ENCODE assay signal across 34 cellular contexts in genomic region chr20:8012724-8013123, GRCh38.
"Had no signal": no experiment of that assay in that cellular context is flagged by ENCODE, and none has a peak within 500 bp of the region (broad histone marks: within the 10 kb centered on the region; RNA-seq: fewer than 3 reads in every experiment).

No MANE protein-coding gene starts in this region.

- H3K27ac Mint-ChIP-seq: activated CD4-positive, alpha-beta memory T cell treated with anti-CD3 and anti-CD28 coated beads for 36 hours; activated CD8-positive, alpha-beta memory T cell treated with anti-CD3 and anti-CD28 coated beads, Interleukin-2, amount 10 ng/mL, durations not matched to agents 7 days and 5 days; activated naive CD8-positive, alpha-beta T cell treated with anti-CD3 and anti-CD28 coated beads for 36 hours had no signal

- DNase-seq: activated CD4-positive, alpha-beta memory T cell treated with anti-CD3 and anti-CD28 coated beads for 36 hours; activated CD4-positive, alpha-beta T cell treated with anti-CD3 and anti-CD28 coated beads for 4 hours; activated CD4-positive, alpha-beta T cell treated with anti-CD3 and anti-CD28 coated beads, Interleukin-2, amount 50 U/mL, for 1 hour; activated CD8-positive, alpha-beta memory T cell treated with anti-CD3 and anti-CD28 coated beads for 24 hours; activated CD8-positive, alpha-beta memory T cell treated with anti-CD3 and anti-CD28 coated beads, Interleukin-2, amount 10 ng/mL, durations not matched to agents 7 days and 5 days; activated CD8-positive, alpha-beta memory T cell treated with anti-CD3 and anti-CD28 coated beads, Interleukin-2, amount 50 U/mL, for 48 hours; activated effector memory CD4-positive, alpha-beta T cell treated with anti-CD3 and anti-CD28 coated beads, Interleukin-2, amount 50 U/mL, for 16 hours; activated naive CD4-positive, alpha-beta T cell; activated naive CD4-positive, alpha-beta T cell treated with anti-CD3 and anti-CD28 coated beads, Interleukin-2, amount 50 U/mL, for 16 hours; activated naive CD8-positive, alpha-beta T cell treated with anti-CD3 and anti-CD28 coated beads for 36 hours; activated T-cell treated with anti-CD3 and anti-CD28 coated beads, Interleukin-2, amount 50 U/mL, for 48 hours; anterior cingulate cortex; brain microvascular endothelial cell; central memory CD4-positive, alpha-beta T cell; NCI-H1105; NCI-H1417 treated with DMSO at 0.1 percent for 48 hours; NCI-H187 treated with DMSO at 0.1 percent for 48 hours; NCI-H2081; NCI-H2171 treated with DMSO at 0.1 percent for 48 hours; NCI-H2227 treated with DMSO at 0.1 percent for 48 hours; NCI-H446 treated with DMSO at 0.1 percent for 48 hours; NCI-H524; NCI-H69; NK-92 treated with Interleukin-12 subunit alpha and Interleukin-12 subunit beta, amount 100 ng/mL, for 24 hours; PC-3; Peyer's patch; RPMI8226; SHP77 treated with DMSO at 0.1 percent for 48 hours; SW 1271; T-helper 1 cell; T-helper 2 cell; T-helper 9 cell had no signal

- H3K27me3 Mint-ChIP-seq: activated CD4-positive, alpha-beta memory T cell treated with anti-CD3 and anti-CD28 coated beads for 36 hours; activated CD8-positive, alpha-beta memory T cell treated with anti-CD3 and anti-CD28 coated beads, Interleukin-2, amount 10 ng/mL, durations not matched to agents 7 days and 5 days; activated naive CD8-positive, alpha-beta T cell treated with anti-CD3 and anti-CD28 coated beads for 36 hours had no signal

- H3K27ac ChIP-seq: brain microvascular endothelial cell, Peyer's patch, SJSA1 had no signal

- H3K36me3 ChIP-seq: brain microvascular endothelial cell, Peyer's patch, SJSA1 had no signal

- H3K4me3 Mint-ChIP-seq: activated CD4-positive, alpha-beta memory T cell treated with anti-CD3 and anti-CD28 coated beads for 36 hours; activated CD8-positive, alpha-beta memory T cell treated with anti-CD3 and anti-CD28 coated beads, Interleukin-2, amount 10 ng/mL, durations not matched to agents 7 days and 5 days; activated naive CD8-positive, alpha-beta T cell treated with anti-CD3 and anti-CD28 coated beads for 36 hours had no signal

- H3K4me3 ChIP-seq: Peyer's patch, SJSA1 had no signal

- H3K9me3 ChIP-seq: Peyer's patch, SJSA1 had no signal

- H3K4me1 ChIP-seq: SJSA1 had no signal

- H3K36me3 Mint-ChIP-seq: activated CD4-positive, alpha-beta memory T cell treated with anti-CD3 and anti-CD28 coated beads for 36 hours had no signal

- ATAC-seq: activated CD4-positive, CD25-positive, alpha-beta regulatory T cell treated with anti-CD3 and anti-CD28 coated beads, Interleukin-2, amount 50 U/mL, for 24 hours; activated CD8-positive, alpha-beta memory T cell treated with anti-CD3 and anti-CD28 coated beads, Interleukin-2, amount 10 ng/mL, durations not matched to agents 7 days and 5 days; PC-3 had no signal

- H3K9me3 Mint-ChIP-seq: activated CD4-positive, alpha-beta memory T cell treated with anti-CD3 and anti-CD28 coated beads for 36 hours; activated naive CD8-positive, alpha-beta T cell treated with anti-CD3 and anti-CD28 coated beads for 36 hours had no signal

- H3K27me3 ChIP-seq: brain microvascular endothelial cell, Peyer's patch, SJSA1 had no signal
